1 cellular context compared by ENCODE assay signal in the genomic region with DNA sequence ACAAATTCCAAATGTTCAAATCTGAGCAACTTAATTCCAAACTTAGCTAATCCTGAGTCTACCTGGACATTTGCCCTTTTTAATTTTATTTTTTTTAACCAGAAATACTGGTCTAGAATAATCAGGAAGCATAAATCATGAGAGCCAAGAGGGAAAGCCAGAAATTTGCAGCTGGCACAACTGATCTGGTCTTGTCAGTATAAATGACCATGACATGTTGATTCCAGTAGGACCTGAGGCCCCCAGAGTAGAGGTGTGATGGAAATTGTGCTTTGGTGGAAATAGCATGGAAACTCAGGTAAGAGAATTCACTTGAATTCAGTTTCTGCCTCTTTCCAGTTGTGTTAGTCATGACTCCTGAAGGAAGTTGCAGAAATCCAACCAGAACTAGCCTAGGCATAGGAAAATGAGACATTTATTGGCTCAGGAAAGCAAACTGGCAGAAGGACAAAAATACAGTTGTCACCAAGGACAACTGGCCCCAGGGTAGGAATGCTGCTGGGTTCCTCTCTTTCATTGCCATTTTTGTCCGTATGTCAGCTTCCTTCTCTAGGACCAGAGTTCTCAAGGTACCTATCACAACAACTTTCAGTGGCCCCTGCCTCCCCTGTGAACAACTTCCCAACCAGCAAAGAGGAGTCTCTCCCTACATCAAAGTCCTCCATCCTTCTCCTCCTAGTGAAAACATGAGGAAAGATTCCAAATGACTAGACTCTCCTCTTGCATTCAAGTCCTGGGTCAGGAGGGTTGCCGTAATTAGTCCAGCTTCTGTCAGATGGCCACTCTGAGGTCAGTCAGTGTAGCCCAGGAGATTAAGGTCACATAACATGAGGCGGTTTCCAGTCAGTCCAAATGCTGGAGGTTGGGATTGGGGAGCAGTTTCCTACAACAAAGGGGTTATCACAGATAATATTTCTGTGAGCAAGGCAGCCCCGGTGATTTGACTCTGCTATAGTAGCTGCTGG.
TF ChIP-seq lines count a peak whose summit lies in the region.

No MANE protein-coding gene starts in this region.

TF ChIP-seq in GM23338, 12 proteins besides CTCF, POLR2A, EP300 and RAD21 (continued from another document):
- TF ChIP-seq, protein P1, sequence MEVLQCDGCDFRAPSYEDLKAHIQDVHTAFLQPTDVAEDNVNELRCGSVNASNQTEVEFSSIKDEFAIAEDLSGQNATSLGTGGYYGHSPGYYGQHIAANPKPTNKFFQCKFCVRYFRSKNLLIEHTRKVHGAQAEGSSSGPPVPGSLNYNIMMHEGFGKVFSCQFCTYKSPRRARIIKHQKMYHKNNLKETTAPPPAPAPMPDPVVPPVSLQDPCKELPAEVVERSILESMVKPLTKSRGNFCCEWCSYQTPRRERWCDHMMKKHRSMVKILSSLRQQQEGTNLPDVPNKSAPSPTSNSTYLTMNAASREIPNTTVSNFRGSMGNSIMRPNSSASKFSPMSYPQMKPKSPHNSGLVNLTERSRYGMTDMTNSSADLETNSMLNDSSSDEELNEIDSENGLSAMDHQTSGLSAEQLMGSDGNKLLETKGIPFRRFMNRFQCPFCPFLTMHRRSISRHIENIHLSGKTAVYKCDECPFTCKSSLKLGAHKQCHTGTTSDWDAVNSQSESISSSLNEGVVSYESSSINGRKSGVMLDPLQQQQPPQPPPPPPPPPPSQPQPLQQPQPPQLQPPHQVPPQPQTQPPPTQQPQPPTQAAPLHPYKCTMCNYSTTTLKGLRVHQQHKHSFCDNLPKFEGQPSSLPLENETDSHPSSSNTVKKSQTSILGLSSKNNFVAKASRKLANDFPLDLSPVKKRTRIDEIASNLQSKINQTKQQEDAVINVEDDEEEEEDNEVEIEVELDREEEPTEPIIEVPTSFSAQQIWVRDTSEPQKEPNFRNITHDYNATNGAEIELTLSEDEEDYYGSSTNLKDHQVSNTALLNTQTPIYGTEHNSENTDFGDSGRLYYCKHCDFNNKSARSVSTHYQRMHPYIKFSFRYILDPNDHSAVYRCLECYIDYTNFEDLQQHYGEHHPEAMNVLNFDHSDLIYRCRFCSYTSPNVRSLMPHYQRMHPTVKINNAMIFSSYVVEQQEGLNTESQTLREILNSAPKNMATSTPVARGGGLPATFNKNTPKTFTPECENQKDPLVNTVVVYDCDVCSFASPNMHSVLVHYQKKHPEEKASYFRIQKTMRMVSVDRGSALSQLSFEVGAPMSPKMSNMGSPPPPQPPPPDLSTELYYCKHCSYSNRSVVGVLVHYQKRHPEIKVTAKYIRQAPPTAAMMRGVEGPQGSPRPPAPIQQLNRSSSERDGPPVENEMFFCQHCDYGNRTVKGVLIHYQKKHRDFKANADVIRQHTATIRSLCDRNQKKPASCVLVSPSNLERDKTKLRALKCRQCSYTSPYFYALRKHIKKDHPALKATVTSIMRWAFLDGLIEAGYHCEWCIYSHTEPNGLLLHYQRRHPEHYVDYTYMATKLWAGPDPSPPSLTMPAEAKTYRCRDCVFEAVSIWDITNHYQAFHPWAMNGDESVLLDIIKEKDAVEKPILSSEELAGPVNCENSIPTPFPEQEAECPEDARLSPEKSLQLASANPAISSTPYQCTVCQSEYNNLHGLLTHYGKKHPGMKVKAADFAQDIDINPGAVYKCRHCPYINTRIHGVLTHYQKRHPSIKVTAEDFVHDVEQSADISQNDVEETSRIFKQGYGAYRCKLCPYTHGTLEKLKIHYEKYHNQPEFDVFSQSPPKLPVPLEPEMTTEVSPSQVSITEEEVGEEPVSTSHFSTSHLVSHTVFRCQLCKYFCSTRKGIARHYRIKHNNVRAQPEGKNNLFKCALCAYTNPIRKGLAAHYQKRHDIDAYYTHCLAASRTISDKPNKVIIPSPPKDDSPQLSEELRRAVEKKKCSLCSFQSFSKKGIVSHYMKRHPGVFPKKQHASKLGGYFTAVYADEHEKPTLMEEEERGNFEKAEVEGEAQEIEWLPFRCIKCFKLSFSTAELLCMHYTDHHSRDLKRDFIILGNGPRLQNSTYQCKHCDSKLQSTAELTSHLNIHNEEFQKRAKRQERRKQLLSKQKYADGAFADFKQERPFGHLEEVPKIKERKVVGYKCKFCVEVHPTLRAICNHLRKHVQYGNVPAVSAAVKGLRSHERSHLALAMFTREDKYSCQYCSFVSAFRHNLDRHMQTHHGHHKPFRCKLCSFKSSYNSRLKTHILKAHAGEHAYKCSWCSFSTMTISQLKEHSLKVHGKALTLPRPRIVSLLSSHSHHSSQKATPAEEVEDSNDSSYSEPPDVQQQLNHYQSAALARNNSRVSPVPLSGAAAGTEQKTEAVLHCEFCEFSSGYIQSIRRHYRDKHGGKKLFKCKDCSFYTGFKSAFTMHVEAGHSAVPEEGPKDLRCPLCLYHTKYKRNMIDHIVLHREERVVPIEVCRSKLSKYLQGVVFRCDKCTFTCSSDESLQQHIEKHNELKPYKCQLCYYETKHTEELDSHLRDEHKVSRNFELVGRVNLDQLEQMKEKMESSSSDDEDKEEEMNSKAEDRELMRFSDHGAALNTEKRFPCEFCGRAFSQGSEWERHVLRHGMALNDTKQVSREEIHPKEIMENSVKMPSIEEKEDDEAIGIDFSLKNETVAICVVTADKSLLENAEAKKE (CRISPR knock-in tag; IDR thresholded peaks at IDR 0.05), result no peak
- TF ChIP-seq, protein P2, sequence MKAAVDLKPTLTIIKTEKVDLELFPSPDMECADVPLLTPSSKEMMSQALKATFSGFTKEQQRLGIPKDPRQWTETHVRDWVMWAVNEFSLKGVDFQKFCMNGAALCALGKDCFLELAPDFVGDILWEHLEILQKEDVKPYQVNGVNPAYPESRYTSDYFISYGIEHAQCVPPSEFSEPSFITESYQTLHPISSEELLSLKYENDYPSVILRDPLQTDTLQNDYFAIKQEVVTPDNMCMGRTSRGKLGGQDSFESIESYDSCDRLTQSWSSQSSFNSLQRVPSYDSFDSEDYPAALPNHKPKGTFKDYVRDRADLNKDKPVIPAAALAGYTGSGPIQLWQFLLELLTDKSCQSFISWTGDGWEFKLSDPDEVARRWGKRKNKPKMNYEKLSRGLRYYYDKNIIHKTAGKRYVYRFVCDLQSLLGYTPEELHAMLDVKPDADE (IDR thresholded peaks at IDR 0.05), result no peak
- TF ChIP-seq CREB1 (CRISPR knock-in tag; IDR thresholded peaks at IDR 0.05; ENCODE audit: low read depth), result no peak
- TF ChIP-seq, protein P3, sequence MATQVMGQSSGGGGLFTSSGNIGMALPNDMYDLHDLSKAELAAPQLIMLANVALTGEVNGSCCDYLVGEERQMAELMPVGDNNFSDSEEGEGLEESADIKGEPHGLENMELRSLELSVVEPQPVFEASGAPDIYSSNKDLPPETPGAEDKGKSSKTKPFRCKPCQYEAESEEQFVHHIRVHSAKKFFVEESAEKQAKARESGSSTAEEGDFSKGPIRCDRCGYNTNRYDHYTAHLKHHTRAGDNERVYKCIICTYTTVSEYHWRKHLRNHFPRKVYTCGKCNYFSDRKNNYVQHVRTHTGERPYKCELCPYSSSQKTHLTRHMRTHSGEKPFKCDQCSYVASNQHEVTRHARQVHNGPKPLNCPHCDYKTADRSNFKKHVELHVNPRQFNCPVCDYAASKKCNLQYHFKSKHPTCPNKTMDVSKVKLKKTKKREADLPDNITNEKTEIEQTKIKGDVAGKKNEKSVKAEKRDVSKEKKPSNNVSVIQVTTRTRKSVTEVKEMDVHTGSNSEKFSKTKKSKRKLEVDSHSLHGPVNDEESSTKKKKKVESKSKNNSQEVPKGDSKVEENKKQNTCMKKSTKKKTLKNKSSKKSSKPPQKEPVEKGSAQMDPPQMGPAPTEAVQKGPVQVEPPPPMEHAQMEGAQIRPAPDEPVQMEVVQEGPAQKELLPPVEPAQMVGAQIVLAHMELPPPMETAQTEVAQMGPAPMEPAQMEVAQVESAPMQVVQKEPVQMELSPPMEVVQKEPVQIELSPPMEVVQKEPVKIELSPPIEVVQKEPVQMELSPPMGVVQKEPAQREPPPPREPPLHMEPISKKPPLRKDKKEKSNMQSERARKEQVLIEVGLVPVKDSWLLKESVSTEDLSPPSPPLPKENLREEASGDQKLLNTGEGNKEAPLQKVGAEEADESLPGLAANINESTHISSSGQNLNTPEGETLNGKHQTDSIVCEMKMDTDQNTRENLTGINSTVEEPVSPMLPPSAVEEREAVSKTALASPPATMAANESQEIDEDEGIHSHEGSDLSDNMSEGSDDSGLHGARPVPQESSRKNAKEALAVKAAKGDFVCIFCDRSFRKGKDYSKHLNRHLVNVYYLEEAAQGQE (IDR thresholded peaks at IDR 0.05; ENCODE audit: unreplicated experiment), result no peak
- TF ChIP-seq STAT1 (IDR thresholded peaks at IDR 0.05; ENCODE audit: unreplicated experiment), result no peak
- TF ChIP-seq POLR2AphosphoS5 (IDR thresholded peaks at IDR 0.05; ENCODE audit: low read depth), result no peak
- no peak for TF ChIP-seq NANOG (IDR thresholded peaks at IDR 0.05; ENCODE audit: borderline replicate concordance)
- no peak for TF ChIP-seq ZNF114 (CRISPR knock-in tag; IDR thresholded peaks at IDR 0.05)
- TF ChIP-seq EZH2phosphoT487 (IDR thresholded peaks at IDR 0.05; ENCODE audit: unreplicated experiment), result no peak
